ENCODE assay signal across 21 cellular contexts in the genomic region with DNA sequence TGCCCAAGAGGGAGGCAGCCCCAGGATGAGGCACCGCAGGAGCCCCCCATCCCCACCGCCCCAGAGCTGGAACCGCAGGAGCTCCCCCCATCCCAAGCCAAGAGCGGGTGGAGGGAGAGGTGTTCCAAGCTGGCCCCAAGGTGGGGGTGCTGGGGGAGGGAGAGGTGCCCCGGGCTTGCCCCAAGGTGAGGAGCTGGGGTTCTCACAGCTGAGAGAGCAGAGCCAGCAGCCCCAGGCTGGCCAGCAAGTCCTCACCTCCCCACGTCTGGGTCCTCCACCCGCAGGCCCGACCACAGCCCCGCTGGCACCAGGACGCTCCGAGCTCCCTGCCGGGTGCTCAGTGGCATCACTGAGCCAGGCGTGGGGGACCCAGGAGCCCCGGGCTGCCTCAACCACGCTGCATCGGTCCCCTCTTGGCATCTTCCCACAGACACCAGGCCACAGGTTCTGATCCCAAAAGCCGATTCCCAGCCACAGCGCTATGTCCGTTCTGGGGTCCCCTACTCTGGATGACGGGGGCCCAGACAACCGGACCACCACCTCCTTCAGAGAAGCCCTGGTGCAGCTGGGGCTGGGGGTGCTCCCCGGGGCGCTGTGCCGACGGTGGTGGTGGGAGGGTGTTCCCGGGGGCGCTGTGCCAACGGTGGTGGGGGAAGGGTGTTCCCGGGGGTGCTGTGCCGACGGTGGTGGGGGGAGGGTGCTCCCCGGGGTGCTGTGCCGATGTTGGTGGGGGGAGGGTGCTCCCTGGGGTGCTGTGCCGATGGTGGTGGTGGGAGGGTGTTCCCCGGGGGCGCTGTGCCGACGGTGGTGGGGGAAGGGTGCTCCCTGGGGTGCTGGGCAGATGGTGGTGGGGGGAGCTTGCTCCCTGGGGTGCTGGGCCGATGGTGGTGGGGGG.
"Had no signal": no experiment of that assay in that cellular context is flagged by ENCODE, and none has a peak within 500 bp of the region (broad histone marks: within the 10 kb centered on the region; RNA-seq: fewer than 3 reads in every experiment).

No MANE protein-coding gene starts in this region.

- H3K9me3 ChIP-seq: body of pancreas, suprapubic skin, transverse colon, uterus had no signal

- H3K36me3 ChIP-seq: cardiac muscle cell, transverse colon, uterus had no signal

- H2AFZ ChIP-seq: hepatocyte had no signal

- H3K4me2 ChIP-seq: hepatocyte had no signal

- ATAC-seq: activated CD4-positive, alpha-beta T cell treated with anti-CD3 and anti-CD28 coated beads for 36 hours; body of pancreas; foreskin keratinocyte had no signal

- DNase-seq: activated B cell treated with CpG ODN at 0.5 μM for 24 hours; activated CD4-positive, alpha-beta T cell treated with anti-CD3 and anti-CD28 coated beads for 36 hours; activated CD4-positive, alpha-beta T cell treated with anti-CD3 and anti-CD28 coated beads, Interleukin-2, amount 50 U/mL, for 48 hours; activated CD8-positive, alpha-beta memory T cell treated with anti-CD3 and anti-CD28 coated beads, Interleukin-2, amount 50 U/mL, for 48 hours; activated gamma-delta T cell; activated naive CD4-positive, alpha-beta T cell treated with anti-CD3 and anti-CD28 coated beads, Interleukin-2, amount 50 U/mL, for 16 hours; activated naive CD8-positive, alpha-beta T cell treated with anti-CD3 and anti-CD28 coated beads, Interleukin-2, amount 50 U/mL, for 24 hours; activated T-cell treated with anti-CD3 and anti-CD28 coated beads, Interleukin-2, amount 50 U/mL, for 48 hours; body of pancreas; dermis blood vessel endothelial cell; effector memory CD4-positive, alpha-beta T cell; foreskin keratinocyte; mesenchymal stem cell; naive B cell; occipital lobe; stimulated activated CD4-positive, alpha-beta T cell treated with anti-CD3 and anti-CD28 coated beads, Interleukin-4, amount 100 ng/mL, for 1 hour; transverse colon; uterus had no signal

- H3K27ac ChIP-seq: body of pancreas, cardiac muscle cell, foreskin keratinocyte, hepatocyte, suprapubic skin, transverse colon, uterus had no signal

- H3K4me3 ChIP-seq: body of pancreas, cardiac muscle cell, hepatocyte, suprapubic skin, transverse colon, uterus had no signal

- H3K27me3 ChIP-seq: body of pancreas, cardiac muscle cell, foreskin keratinocyte, hepatocyte, suprapubic skin, transverse colon, uterus had no signal

- H3K79me2 ChIP-seq: hepatocyte had no signal

- H3K4me1 ChIP-seq: body of pancreas, foreskin keratinocyte, uterus had no signal
